In genomic region chr11:55457641-55458040, GRCh38 we compare ENCODE assay signal across 24 cellular contexts.
"Had no signal": no experiment of that assay in that cellular context is flagged by ENCODE, and none has a peak within 500 bp of the region (broad histone marks: within the 10 kb centered on the region; RNA-seq: fewer than 3 reads in every experiment).

No MANE protein-coding gene starts in this region.

- H3K4me1 ChIP-seq: ascending aorta, body of pancreas, SJSA1 had no signal

- ATAC-seq: activated naive CD4-positive, alpha-beta T cell treated with anti-CD3 and anti-CD28 coated beads, Interleukin-2, amount 50 U/mL, for 72 hours; activated naive CD8-positive, alpha-beta T cell treated with anti-CD3 and anti-CD28 coated beads, Interleukin-2, amount 50 U/mL, for 24 hours; activated T-cell treated with anti-CD3 and anti-CD28 coated beads, Interleukin-2, amount 50 U/mL, for 4 hours; body of pancreas; SK-N-SH treated with all-trans-retinoic acid at 6 μM for 48 hours had no signal

- DNase-seq: activated CD4-positive, alpha-beta memory T cell treated with anti-CD3 and anti-CD28 coated beads for 36 hours; activated CD4-positive, alpha-beta T cell treated with anti-CD3 and anti-CD28 coated beads, Interleukin-2, amount 10 ng/mL, durations not matched to agents 7 days and 5 days; activated CD4-positive, CD25-positive, alpha-beta regulatory T cell; activated CD8-positive, alpha-beta memory T cell treated with anti-CD3 and anti-CD28 coated beads for 24 hours; activated effector memory CD4-positive, alpha-beta T cell treated with anti-CD3 and anti-CD28 coated beads, Interleukin-2, amount 50 U/mL, for 16 hours; activated naive CD4-positive, alpha-beta T cell treated with Interleukin-2 at 50 U/mL for 16 hours; activated naive CD8-positive, alpha-beta T cell treated with anti-CD3 and anti-CD28 coated beads, Interleukin-2, amount 50 U/mL, for 24 hours; activated T-cell treated with anti-CD3 and anti-CD28 coated beads, Interleukin-2, amount 50 U/mL, for 4 hours; amniotic stem cell; body of pancreas; central memory CD4-positive, alpha-beta T cell; IMR-90; KG1; MG63; NCI-H1105 treated with DMSO at 0.1 percent for 48 hours; NCI-H1436 treated with DMSO at 0.1 percent for 48 hours; NCI-H187; NCI-H2081; NCI-H510A treated with DMSO at 0.1 percent for 48 hours had no signal

- H3K36me3 ChIP-seq: ascending aorta, MG63, SJSA1 had no signal

- H3K27me3 ChIP-seq: ascending aorta, body of pancreas, MG63, SJSA1 had no signal

- H3K9me3 ChIP-seq: ascending aorta, body of pancreas, MG63 had no signal

- H3K27ac ChIP-seq: ascending aorta, body of pancreas, SJSA1, VCaP had no signal

- H3K4me3 ChIP-seq: ascending aorta, body of pancreas, MG63, SJSA1 had no signal
